ENCODE assay signal across 6 cellular contexts in the genomic region with DNA sequence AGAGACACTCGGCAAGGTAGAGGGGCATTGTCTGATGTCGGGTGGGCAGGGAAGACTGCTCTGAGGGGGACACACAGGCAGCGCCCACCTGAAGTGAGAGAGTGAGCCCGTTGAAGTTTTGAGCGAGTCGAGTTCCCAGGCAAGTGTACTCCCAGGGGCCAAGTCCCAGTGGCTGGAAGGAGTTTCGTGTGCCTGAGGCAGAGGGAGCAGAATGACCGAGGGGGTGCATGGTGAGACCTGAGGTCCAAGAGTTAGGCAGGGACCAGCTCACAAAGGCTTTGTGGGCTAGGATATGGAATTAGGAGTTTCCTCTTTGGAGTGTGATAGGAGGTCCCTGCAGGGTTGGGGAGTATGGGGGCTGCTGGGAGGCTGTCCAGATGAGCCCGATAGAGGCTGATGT. TPM values are rescaled to one million over a fixed set of nuclear protein-coding genes. Genes with fewer than 3 reads are reported as not detected.
"Had no signal": no experiment of that assay in that cellular context is flagged by ENCODE, and none has a peak within 500 bp of the region (broad histone marks: within the 10 kb centered on the region; RNA-seq: fewer than 3 reads in every experiment).

No MANE protein-coding gene starts in this region.

- H2AFZ ChIP-seq: GM23248 had no signal

- H3K9me3 Mint-ChIP-seq: H9 had no signal

- H3K27ac ChIP-seq: GM23248 had no signal

- DNase-seq: GM23248, GOT3, H9, HCEC 1CT, IMR-90 had no signal

- H3K4me3 ChIP-seq: GM23248 had no signal

RNA-seq across cellular contexts. Expression of gene SCN2B, which starts 6.2 kb away (rescaled TPM):
- total RNA-seq: GM23248, H9, HT-29 had no signal

RNA-seq across cellular contexts. Expression of gene SCN4B, which starts 17.6 kb away (rescaled TPM):
- total RNA-seq: GM23248, HT-29 had no signal

RNA-seq across cellular contexts. Expression of gene JAML, which starts 54.6 kb away (rescaled TPM):
- total RNA-seq: GM23248, HT-29, IMR-90 had no signal
